31 cellular contexts compared by ENCODE assay signal in genomic region chr12:7065073-7065623, GRCh38.
"Had no signal": no experiment of that assay in that cellular context is flagged by ENCODE, and none has a peak within 500 bp of the region (broad histone marks: within the 10 kb centered on the region; RNA-seq: fewer than 3 reads in every experiment).

No MANE protein-coding gene starts in this region.

- FAIRE-seq: colon, endometrium, endothelial cell of umbilical vein had no signal

- H3K27me3 ChIP-seq: body of pancreas, esophagus squamous epithelium, gastroesophageal sphincter, heart right ventricle had no signal

- ATAC-seq: activated naive CD4-positive, alpha-beta T cell treated with anti-CD3 and anti-CD28 coated beads, Interleukin-2, amount 50 U/mL, for 72 hours; activated T-cell treated with anti-CD3 and anti-CD28 coated beads, Interleukin-2, amount 50 U/mL, for 72 hours; body of pancreas; gastroesophageal sphincter; T-helper 17 cell had no signal

- H3K4me3 ChIP-seq: body of pancreas, esophagus squamous epithelium, gastroesophageal sphincter, heart right ventricle had no signal

- H3K27ac ChIP-seq: body of pancreas, epithelial cell of prostate, gastroesophageal sphincter, heart right ventricle had no signal

- H3K9me3 ChIP-seq: body of pancreas, esophagus squamous epithelium, gastroesophageal sphincter, heart right ventricle had no signal

- DNase-seq: activated CD4-positive, alpha-beta memory T cell treated with anti-CD3 and anti-CD28 coated beads, Interleukin-2, amount 10 ng/mL, durations not matched to agents 7 days and 5 days; activated CD4-positive, alpha-beta T cell treated with anti-CD3 and anti-CD28 coated beads for 4 hours; activated CD4-positive, alpha-beta T cell treated with anti-CD3 and anti-CD28 coated beads, Interleukin-2, amount 10 ng/mL, durations not matched to agents 7 days and 5 days; activated CD4-positive, alpha-beta T cell treated with anti-CD3 and anti-CD28 coated beads, Interleukin-2, amount 50 U/mL, for 4 hours; activated CD4-positive, CD25-positive, alpha-beta regulatory T cell; activated CD4-positive, CD25-positive, alpha-beta regulatory T cell treated with anti-CD3 and anti-CD28 coated beads, Interleukin-2, amount 50 U/mL, for 72 hours; activated CD8-positive, alpha-beta memory T cell treated with anti-CD3 and anti-CD28 coated beads, Interleukin-2, amount 50 U/mL, for 48 hours; activated gamma-delta T cell; activated naive CD4-positive, alpha-beta T cell; activated naive CD4-positive, alpha-beta T cell treated with anti-CD3 and anti-CD28 coated beads, Interleukin-2, amount 10 ng/mL, durations not matched to agents 7 days and 5 days; activated naive CD8-positive, alpha-beta T cell treated with anti-CD3 and anti-CD28 coated beads, Interleukin-2, amount 10 ng/mL, durations not matched to agents 7 days and 5 days; activated T-cell treated with anti-CD3 and anti-CD28 coated beads for 4 hours; activated T-cell treated with anti-CD3 and anti-CD28 coated beads, Interleukin-2, amount 50 U/mL, for 24 hours; activated T-cell treated with anti-CD3 and anti-CD28 coated beads, Interleukin-2, amount 50 U/mL, for 72 hours; amniotic stem cell; aorta; body of pancreas; caudate nucleus; effector CD8-positive, alpha-beta T cell; esophagus squamous epithelium; foreskin melanocyte; heart right ventricle; T-helper 1 cell; T-helper 17 cell; T1000 had no signal
